In genomic region chr11:95136747-95137146, GRCh38 we compare ENCODE assay signal across 2 cellular contexts. TPM values are rescaled to one million over a fixed set of nuclear protein-coding genes. Genes with fewer than 3 reads are reported as not detected.
A peak's percentile ranks its signal among the peaks of the same experiment; 100 is the strongest.
DNase-seq lines count a peak whose midpoint lies in the region; ATAC-seq, FAIRE-seq and TF ChIP-seq lines count a peak whose summit lies in the region.
"Not testable (repeated sequence)": the region's sequence is repeated elsewhere in the genome, so short reads cannot be mapped to it uniquely, and the experiment has no call there.

No MANE protein-coding gene starts in this region.

- H3K27me3 ChIP-seq in K562 (ENCODE audit: control insufficient read depth in 2 of 2, insufficient read depth in 2 of 2, low read length in 2 of 2), result not testable (repeated sequence)

- not testable (repeated sequence) for TF ChIP-seq EP300 in K562 (IDR thresholded peaks at IDR 0.05; ENCODE audit: low read length)

- ATAC-seq in K562, result not testable (repeated sequence)

- H3K4me2 ChIP-seq in K562 (ENCODE audit: insufficient read depth, low read length), result not testable (repeated sequence)

- H3K27ac ChIP-seq in HEK293 (ENCODE audit: extremely low read depth, low read depth, low read length); K562 (ENCODE audit: extremely low read depth, low read depth, low read length): not testable (repeated sequence)

- not testable (repeated sequence) for H3K9me1 ChIP-seq in K562 (ENCODE audit: control insufficient read depth, insufficient read depth, low read length)

- not testable (repeated sequence) for FAIRE-seq in K562 (lab: Jason Lieb, UNC)

- WGBS in K562 (ENCODE audit: insufficient coverage, low coverage, missing lambda C conversion rate), result 67% methylated on average over 4 of the region's 4 CpGs

- intact Hi-C loops in K562 (cut with micrococcal nuclease), result not testable (repeated sequence)

- not testable (repeated sequence) for H3K9me3 ChIP-seq in HEK293 (ENCODE audit: control insufficient read depth, insufficient read depth, low read depth, low read length); K562 (replicated peaks; ENCODE audit: control insufficient read depth, insufficient read depth, low read depth, low read length)

- in situ Hi-C loops in K562 (cut with MboI), result not testable (repeated sequence)

- H3K9ac ChIP-seq in K562 (ENCODE audit: insufficient read depth in 1 of 2, low read depth in 2 of 2, low read length in 2 of 2), result not testable (repeated sequence)

- H3K79me2 ChIP-seq in K562 (ENCODE audit: control insufficient read depth, insufficient read depth, low read length), result not testable (repeated sequence)

- not testable (repeated sequence) for H2AFZ ChIP-seq in K562 (ENCODE audit: low read depth, low read length)

- H3K36me3 ChIP-seq in HEK293 (ENCODE audit: control insufficient read depth in 2 of 2, insufficient read depth in 1 of 2, low read length in 2 of 2); K562 (ENCODE audit: control insufficient read depth, insufficient read depth, low read length): not testable (repeated sequence)

- TF ChIP-seq RAD21 in K562 (CRISPR knock-in tag; conservative IDR thresholded peaks at IDR 0.05 in 1 of 2, IDR thresholded peaks at IDR 0.05 in 1 of 2), result not testable (repeated sequence)

- not testable (repeated sequence) for DNase-seq in K562 (ENCODE audit: extremely low read depth in 1 of 4, low spot score in 3 of 4)

- not testable (repeated sequence) for H3K4me3 ChIP-seq in HEK293 (ENCODE audit: low read depth, low read length); K562

- not testable (repeated sequence) for BruUV-seq in K562 (replicated peaks; lab: Mats Ljungman, UMichigan)

- H4K20me1 ChIP-seq in K562 (replicated peaks; ENCODE audit: control insufficient read depth, insufficient read depth, low read length), result not testable (repeated sequence)

- POLR2A ChIA-PET in HEK293 (lab: Yijun Ruan, JAX), result interaction anchor here (1.7 kb wide), 1 partner anchor 28 kb away, joined by 5 read pairs; no protein-coding TSS in a partner anchor
- POLR2A ChIA-PET in K562 (lab: Yijun Ruan, JAX), result not testable (repeated sequence)

- not testable (repeated sequence) for H3K4me1 ChIP-seq in HEK293 (ENCODE audit: control insufficient read depth, insufficient read depth, low read length)
- peaks cover 0 to 16% of the 10 kb centered on the region in 2 experiments; a peak in 2 of 5 replicates for H3K4me1 ChIP-seq in K562 (replicated peaks in 1 of 2; ENCODE audit: control insufficient read depth in 2 of 2, insufficient read depth in 2 of 2, low read length in 2 of 2)

- not testable (repeated sequence) for TF ChIP-seq CTCF in HEK293 (tag by site-specific recombination; IDR thresholded peaks at IDR 0.05); K562 (IDR thresholded peaks at IDR 0.05 in 2 of 3, conservative IDR thresholded peaks at IDR 0.05 in 1 of 3; ENCODE audit: insufficient read depth in 2 of 3, low read depth in 1 of 3, low read length in 3 of 3)

- CTCF ChIA-PET in HEK293 (lab: Yijun Ruan, JAX) (interaction anchor here (0.9 to 2.5 kb wide), 4 partner anchors 14 to 70 kb away, joined by 3 to 9 read pairs (median 5); partner anchors contain the start of gene SRSF8), K562 (lab: Yijun Ruan, JAX; ENCODE audit: low intra/inter-chr PET ratio) (interaction anchor here (2.5 kb wide), 1 partner anchor 68 kb away, joined by 16 read pairs; no protein-coding TSS in a partner anchor)

- not testable (repeated sequence) for TF ChIP-seq POLR2A in K562 (conservative IDR thresholded peaks at IDR 0.05)

TF ChIP-seq in HEK293, 187 proteins besides CTCF, POLR2A, EP300 and RAD21:
- TF ChIP-seq ZNF146 (tag by site-specific recombination; IDR thresholded peaks at IDR 0.05) (peak; percentile 95), ZNF580 (tag by site-specific recombination; IDR thresholded peaks at IDR 0.05) (peak; percentile 90)

TF ChIP-seq in K562, 482 proteins besides CTCF, POLR2A, EP300 and RAD21:
- TF ChIP-seq KDM1A (IDR thresholded peaks at IDR 0.05) (peak in 1 of 2 experiments; percentile 58; a peak in 2 of 4 replicates), ZNF146 (CRISPR knock-in tag; IDR thresholded peaks at IDR 0.05; ENCODE audit: unreplicated experiment) (peak; percentile 87), BCOR (IDR thresholded peaks at IDR 0.05) (peak; percentile 50; the same call in 1 of the 2 replicates)
TF ChIP-seq in K562: peak in this region for 3; not testable (repeated sequence) for 479.

RNA-seq across cellular contexts. Expression of gene ENDOD1, which starts 47.1 kb away (rescaled TPM):
- 11.0 and 14.5 TPM in 2 replicates for total RNA-seq in K562 (2011; cell fraction: chromatin; rRNA removed; ENCODE audit: low replicate concordance)
- 14.3 and 16.5 TPM in 2 replicates for total RNA-seq in K562 (2011; cell fraction: nucleolus; rRNA removed)
- total RNA-seq in K562 (2011; cell fraction: nucleoplasm; rRNA removed), result 18.3 and 21.3 TPM in 2 replicates
- total RNA-seq in K562 (2014; rRNA removed) (9.8 and 10.3 TPM in 2 replicates), K562 (2014; rRNA removed; fragmentation: Illumina TruSeq; extraction: Trizol) (11.8 and 12.2 TPM in 2 replicates), K562 (2015; rRNA removed; fragmentation: Illumina TruSeq; extraction: Trizol) (8.3 and 8.4 TPM in 2 replicates), K562 (2021) (9.7 and 10.5 TPM in 2 replicates)
- polyA plus RNA-seq in K562 (2011; rRNA removed) (9.4 and 10.3 TPM in 2 replicates), K562 (2014; fragmentation: Illumina TruSeq; extraction: Trizol) (8.1 and 9.3 TPM in 2 replicates), K562 (2014; fragmentation: Nextera tagmentation; extraction: Ambion mirVana) (1 to 10 TPM; 4.2 to 4.4 TPM), K562 (2014; rRNA removed) (5.1 and 5.2 TPM in 2 replicates)
- polyA plus RNA-seq in K562 (2011; cell fraction: cytosol; rRNA removed), result 5.9 and 8.7 TPM in 2 replicates
- 5.8 and 9.7 TPM in 2 replicates for polyA plus RNA-seq in K562 (2011; cell fraction: nucleus; rRNA removed)
- polyA plus RNA-seq in K562 (2012), result 7.6 and 8.2 TPM in 2 replicates
- 16.0 and 20.7 TPM in 2 replicates for polyA minus RNA-seq in K562 (2011; rRNA and poly(A)+ RNA removed)
- polyA minus RNA-seq in K562 (2011; cell fraction: cytosol; rRNA and poly(A)+ RNA removed), result 8.1 and 8.5 TPM in 2 replicates
- 6.1 and 14.1 TPM in 2 replicates for polyA minus RNA-seq in K562 (2011; cell fraction: nucleus; rRNA and poly(A)+ RNA removed)
